ENCODE assay signal across 22 cellular contexts in the genomic region with DNA sequence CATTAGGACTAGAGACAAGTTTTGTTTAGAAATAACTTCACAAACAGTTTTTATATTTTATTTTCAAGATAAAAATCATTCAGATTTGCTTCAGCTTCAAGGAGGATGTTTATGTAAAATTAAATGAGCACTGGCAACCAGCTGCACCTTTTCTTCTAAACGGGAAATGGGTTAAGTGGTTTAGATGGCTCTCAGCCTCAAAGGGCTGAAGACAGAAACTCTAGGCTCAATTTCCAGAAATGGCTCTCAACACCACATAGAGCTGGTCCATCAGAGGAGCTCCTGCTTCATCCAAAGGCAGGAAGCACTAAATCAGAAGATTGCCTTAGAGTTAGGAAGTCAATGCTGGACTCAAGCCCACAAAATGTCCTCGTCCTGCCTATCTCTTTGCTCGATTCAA.
"Had no signal": no experiment of that assay in that cellular context is flagged by ENCODE, and none has a peak within 500 bp of the region (broad histone marks: within the 10 kb centered on the region; RNA-seq: fewer than 3 reads in every experiment).

No MANE protein-coding gene starts in this region.

- H3K4me3 Mint-ChIP-seq: activated T-cell treated with anti-CD3 and anti-CD28 coated beads, Interleukin-2, amount 50 U/mL, for 24 hours; central memory CD8-positive, alpha-beta T cell; immature natural killer cell; natural killer cell; stimulated activated naive B cell treated with anti-CD40 and anti-IgM and Interleukin-4, amounts not matched to agents 10 μg/mL and 1 μg/mL and 100 μg/mL, for 72 hours had no signal

- H3K27me3 ChIP-seq: hepatocyte, sigmoid colon, uterus had no signal

- ATAC-seq: left lobe of liver; natural killer cell; stimulated activated naive B cell treated with anti-CD40 and anti-IgM and Interleukin-4, amounts not matched to agents 10 μg/mL and 1 μg/mL and 100 μg/mL, for 72 hours had no signal

- H3K9me3 ChIP-seq: uterus had no signal

- H3K4me1 ChIP-seq: sigmoid colon, uterus had no signal

- DNase-seq: activated CD8-positive, alpha-beta memory T cell treated with anti-CD3 and anti-CD28 coated beads for 24 hours; activated CD8-positive, alpha-beta memory T cell treated with anti-CD3 and anti-CD28 coated beads, Interleukin-2, amount 50 U/mL, for 4 hours; activated naive CD4-positive, alpha-beta T cell; activated T-cell treated with anti-CD3 and anti-CD28 coated beads, Interleukin-2, amount 50 U/mL, for 24 hours; effector memory CD4-positive, alpha-beta T cell; foreskin melanocyte; glutamatergic neuron; immature natural killer cell; natural killer cell; sigmoid colon; stimulated activated CD4-positive, alpha-beta T cell treated with anti-CD3 and anti-CD28 coated beads, Interleukin-15, amount 100 ng/mL, for 24 hours; stimulated activated naive B cell treated with anti-CD40 and anti-IgM and Interleukin-4, amounts not matched to agents 10 μg/mL and 1 μg/mL and 100 μg/mL, for 72 hours; T-helper 1 cell; T-helper 9 cell; trophoblast cell; uterus had no signal

- H3K79me2 ChIP-seq: hepatocyte had no signal

- H3K9me3 Mint-ChIP-seq: central memory CD8-positive, alpha-beta T cell had no signal

- H3K4me1 Mint-ChIP-seq: central memory CD8-positive, alpha-beta T cell; natural killer cell; stimulated activated naive B cell treated with anti-CD40 and anti-IgM and Interleukin-4, amounts not matched to agents 10 μg/mL and 1 μg/mL and 100 μg/mL, for 72 hours had no signal

- H3K36me3 ChIP-seq: sigmoid colon, uterus had no signal

- H3K36me3 Mint-ChIP-seq: natural killer cell had no signal

- H2AFZ ChIP-seq: hepatocyte had no signal

- H3K4me2 ChIP-seq: hepatocyte, smooth muscle cell had no signal

- H3K27ac Mint-ChIP-seq: activated T-cell treated with anti-CD3 and anti-CD28 coated beads, Interleukin-2, amount 50 U/mL, for 24 hours; activated T-helper 2 cell treated with anti-CD3 and anti-CD28 coated beads, Interferon-gamma antibody, Interleukin-2, Interleukin-4, amounts not matched to agents 10 μg/mL and 5 μg/mL and 100 μg/mL, durations not matched to agents 14 hours and 24 hours and 36 hours; natural killer cell; stimulated activated naive B cell treated with anti-CD40 and anti-IgM and Interleukin-4, amounts not matched to agents 10 μg/mL and 1 μg/mL and 100 μg/mL, for 72 hours had no signal

- H3K4me3 ChIP-seq: hepatocyte, lung, sigmoid colon, smooth muscle cell, uterus had no signal

- H3K27ac ChIP-seq: hepatocyte, sigmoid colon, uterus had no signal
